Comparison of ENCODE assay signal across 1 cellular context in the genomic region with DNA sequence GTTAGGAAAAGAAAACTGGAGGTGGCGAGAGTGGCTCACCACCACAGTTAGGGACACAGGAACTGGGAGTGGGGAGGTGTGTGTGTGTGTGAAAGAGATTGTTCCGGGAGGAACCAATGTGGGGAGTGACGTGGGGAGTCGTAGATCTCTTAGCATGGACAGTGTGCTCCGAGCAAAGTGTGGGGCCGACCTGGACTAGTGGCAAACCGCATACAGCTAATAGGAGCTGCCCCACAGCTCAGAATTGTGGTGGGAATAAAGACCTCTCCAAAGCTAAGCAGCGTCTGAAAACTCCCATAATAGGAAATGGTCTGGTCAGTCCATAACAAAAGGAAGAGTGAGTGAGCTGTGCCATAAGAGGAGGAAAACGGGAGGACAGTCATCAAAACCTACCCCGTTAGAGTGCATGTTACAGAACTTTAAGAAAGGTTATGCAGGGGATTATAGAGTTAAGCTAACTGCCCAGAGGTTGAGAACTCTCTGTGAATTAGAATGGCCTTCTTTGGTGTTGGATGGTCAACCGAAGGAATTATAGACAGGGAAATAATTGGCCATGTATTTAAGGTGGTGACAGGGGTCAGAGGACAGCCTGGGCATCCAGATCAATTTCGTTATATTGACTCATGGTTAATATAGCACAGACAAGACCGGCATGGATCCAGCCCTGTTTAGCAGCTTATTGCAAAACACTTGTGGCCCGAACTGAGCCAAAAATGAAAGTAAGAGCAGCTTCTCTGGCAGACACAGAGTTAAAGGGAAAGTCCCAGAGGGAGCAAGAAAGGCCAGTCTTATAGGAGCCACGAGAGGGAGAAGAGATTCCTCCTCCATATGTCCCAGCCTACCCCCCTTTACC.
TF ChIP-seq lines count a peak whose summit lies in the region.

No MANE protein-coding gene starts in this region.

TF ChIP-seq in HepG2, 621 proteins besides CTCF, POLR2A, EP300 and RAD21 (continued from another document):
- TF ChIP-seq, protein P1, sequence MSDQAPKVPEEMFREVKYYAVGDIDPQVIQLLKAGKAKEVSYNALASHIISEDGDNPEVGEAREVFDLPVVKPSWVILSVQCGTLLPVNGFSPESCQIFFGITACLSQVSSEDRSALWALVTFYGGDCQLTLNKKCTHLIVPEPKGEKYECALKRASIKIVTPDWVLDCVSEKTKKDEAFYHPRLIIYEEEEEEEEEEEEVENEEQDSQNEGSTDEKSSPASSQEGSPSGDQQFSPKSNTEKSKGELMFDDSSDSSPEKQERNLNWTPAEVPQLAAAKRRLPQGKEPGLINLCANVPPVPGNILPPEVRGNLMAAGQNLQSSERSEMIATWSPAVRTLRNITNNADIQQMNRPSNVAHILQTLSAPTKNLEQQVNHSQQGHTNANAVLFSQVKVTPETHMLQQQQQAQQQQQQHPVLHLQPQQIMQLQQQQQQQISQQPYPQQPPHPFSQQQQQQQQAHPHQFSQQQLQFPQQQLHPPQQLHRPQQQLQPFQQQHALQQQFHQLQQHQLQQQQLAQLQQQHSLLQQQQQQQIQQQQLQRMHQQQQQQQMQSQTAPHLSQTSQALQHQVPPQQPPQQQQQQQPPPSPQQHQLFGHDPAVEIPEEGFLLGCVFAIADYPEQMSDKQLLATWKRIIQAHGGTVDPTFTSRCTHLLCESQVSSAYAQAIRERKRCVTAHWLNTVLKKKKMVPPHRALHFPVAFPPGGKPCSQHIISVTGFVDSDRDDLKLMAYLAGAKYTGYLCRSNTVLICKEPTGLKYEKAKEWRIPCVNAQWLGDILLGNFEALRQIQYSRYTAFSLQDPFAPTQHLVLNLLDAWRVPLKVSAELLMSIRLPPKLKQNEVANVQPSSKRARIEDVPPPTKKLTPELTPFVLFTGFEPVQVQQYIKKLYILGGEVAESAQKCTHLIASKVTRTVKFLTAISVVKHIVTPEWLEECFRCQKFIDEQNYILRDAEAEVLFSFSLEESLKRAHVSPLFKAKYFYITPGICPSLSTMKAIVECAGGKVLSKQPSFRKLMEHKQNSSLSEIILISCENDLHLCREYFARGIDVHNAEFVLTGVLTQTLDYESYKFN (CRISPR knock-in tag; conservative IDR thresholded peaks at IDR 0.05), result peak; percentile 40; the same call in 1 of the 2 replicates
- no peak for TF ChIP-seq HNRNPUL1 (IDR thresholded peaks at IDR 0.05; ENCODE audit: low read depth, low read length)
- no peak for TF ChIP-seq SCMH1 (CRISPR knock-in tag; IDR thresholded peaks at IDR 0.05; ENCODE audit: borderline replicate concordance)
- TF ChIP-seq CEBPG (CRISPR knock-in tag; IDR thresholded peaks at IDR 0.05), result peak; percentile 74
- no peak for TF ChIP-seq DNMT3B (CRISPR knock-in tag; conservative IDR thresholded peaks at IDR 0.05)
